In genomic region chr9:132410642-132411041, GRCh38 we compare ENCODE assay signal across 8 cellular contexts. TPM values are rescaled to one million over a fixed set of nuclear protein-coding genes. Genes with fewer than 3 reads are reported as not detected.
A peak's percentile ranks its signal among the peaks of the same experiment; 100 is the strongest.
DNase-seq lines count a peak whose midpoint lies in the region; ATAC-seq and TF ChIP-seq lines count a peak whose summit lies in the region.

No MANE protein-coding gene starts in this region.

- H2AFZ ChIP-seq in GM23248 = peak overlapping the region; percentile 94

- 9 to 12% methylated on average over 19 of the region's 19 CpGs for WGBS in GM23248 (ENCODE audit: low coverage in 1 of 2, low lambda C conversion rate in 2 of 2, missing lambda C conversion rate in 2 of 2), 2 experiments
- WGBS in esophagus muscularis mucosa = 25% methylated on average over 17 of the region's 19 CpGs

- no peaks in the 10 kb centered on the region for H3F3A ChIP-seq in GM23248 (ENCODE audit: insufficient read depth)

- no peaks in the 10 kb centered on the region for H3K36me3 Mint-ChIP-seq in T-cell

- H3K36me3 ChIP-seq in GM23248 (ENCODE audit: low read depth) (no peaks in the 10 kb centered on the region), esophagus muscularis mucosa (no peaks in the 10 kb centered on the region)

- H3K4me1 Mint-ChIP-seq in T-cell = peaks cover 32 to 40% (median 39%) of the 10 kb centered on the region in 3 donors

- peaks cover 3% of the 10 kb centered on the region; the same call in 1 of the 2 replicates for H3K4me1 ChIP-seq in GM23248 (ENCODE audit: insufficient read depth)
- peaks cover 32 to 37% (median 34%) of the 10 kb centered on the region in 4 donors for H3K4me1 ChIP-seq in esophagus muscularis mucosa

- peaks cover 10% of the 10 kb centered on the region for H3K79me2 ChIP-seq in GM23248 (ENCODE audit: insufficient read depth)

- H3K27me3 Mint-ChIP-seq in T-cell = peaks cover 33 to 47% of the 10 kb centered on the region in 2 donors

- TF ChIP-seq POLR2A in esophagus muscularis mucosa (IDR thresholded peaks at IDR 0.05; ENCODE audit: low read depth) = no peak

- H3K27ac Mint-ChIP-seq in T-cell = no peak overlapping the region

- H3K9me2 ChIP-seq in GM23248 (ENCODE audit: insufficient read depth) = no peaks in the 10 kb centered on the region

- H3K4me3 Mint-ChIP-seq in T-cell = peak overlapping the region; percentile 66 to 78 (median 74)

- intact Hi-C loops in esophagus muscularis mucosa (cut with DNase I) = loop anchor here (10.0 kb wide), 1 partner anchor 394 kb away; no protein-coding TSS in a partner anchor

- TF ChIP-seq CTCF in esophagus muscularis mucosa (IDR thresholded peaks at IDR 0.05) (no peak), retinal pigment epithelial cell (conservative IDR thresholded peaks at IDR 0.05; ENCODE audit: low read depth, low read length) (no peak)

- no peaks in the 10 kb centered on the region for H3K9me3 Mint-ChIP-seq in T-cell

- TF ChIP-seq EP300 in esophagus muscularis mucosa (IDR thresholded peaks at IDR 0.05) = no peak

- POLR2A ChIA-PET in T-cell (lab: Charles Lee) = interaction anchor here in 1 of 2 donors (0.6 kb wide), 1 partner anchor 95 kb away, joined by 3 read pairs; no protein-coding TSS in a partner anchor

- no peaks in the 10 kb centered on the region for H4K20me1 ChIP-seq in GM23248 (ENCODE audit: insufficient read depth)

- peaks cover 51% of the 10 kb centered on the region for H3K27me3 ChIP-seq in GM23248 (replicated peaks; ENCODE audit: insufficient read depth)
- peaks cover 0 to 65% (median 37%) of the 10 kb centered on the region in 4 donors for H3K27me3 ChIP-seq in esophagus muscularis mucosa

- in situ Hi-C loops in GM23248 (cut with MboI) = loop anchor here (10.0 kb wide), 1 partner anchor 164 kb away; no protein-coding TSS in a partner anchor

- H3K27ac ChIP-seq in GM23248 = no peak overlapping the region
- H3K27ac ChIP-seq in esophagus muscularis mucosa (replicated peaks in 1 of 4) = no peak overlapping the region

- peak; percentile 16 to 49 (median 22) for ATAC-seq in T-cell (replicated peaks in 1 of 4)

- DNase-seq in GM23248 (no peak), T-cell (peak in 8 of 34 experiments; percentile 5 to 28 (median 14)), esophagus muscularis mucosa (ENCODE audit: extremely low spot score) (no peak), retinal pigment epithelial cell (ENCODE audit: low read depth) (no peak), HT-29 (ENCODE audit: low spot score) (no peak), NCI-H2029 (lab: John Stamatoyannopoulos, UW) (no peak), Ammon's horn (ENCODE audit: low spot score) (no peak), UCSD-AML1 (lab: John Stamatoyannopoulos, UW; ENCODE audit: unreplicated experiment) (no peak)

- no peak overlapping the region for H3K9ac ChIP-seq in GM23248

- H3K4me3 ChIP-seq in GM23248 (peak overlapping the region; percentile 74), esophagus muscularis mucosa (peak overlapping the region; percentile 53 to 66 (median 54)), retinal pigment epithelial cell (ENCODE audit: low read length) (peak overlapping the region; percentile 44)

- H3K9me3 ChIP-seq in GM23248 (ENCODE audit: low read depth) = no peaks in the 10 kb centered on the region
- no peaks in the 10 kb centered on the region for H3K9me3 ChIP-seq in esophagus muscularis mucosa

- peak overlapping the region; percentile 83 for H3K4me2 ChIP-seq in GM23248 (ENCODE audit: unreplicated experiment)

- CTCF ChIA-PET in T-cell (lab: Charles Lee) = interaction anchor here in 1 of 2 donors (0.6 kb wide), 1 partner anchor 75 kb away, joined by 5 read pairs; no protein-coding TSS in a partner anchor

RNA-seq across cellular contexts. Expression of gene CFAP77, which starts 0.6 kb away (rescaled TPM):
- total RNA-seq in GM23248 (2014; rRNA removed; shearing (Covaris generic)) = not detected in 2 replicates
- not detected in 2 replicates for polyA plus RNA-seq in GM23248 (2016; fragmentation: Nextera tagmentation; extraction: Ambion mirVana)
- total RNA-seq in T-cell (not detected), esophagus muscularis mucosa (not detected)
- not detected in 2 replicates for total RNA-seq in HT-29 (2014; rRNA removed; shearing (Covaris generic))

RNA-seq across cellular contexts. Expression of gene TTF1, which starts 4.0 kb away (rescaled TPM):
- total RNA-seq in GM23248 (2014; rRNA removed; shearing (Covaris generic)) = 3.2 and 6.7 TPM in 2 replicates
- polyA plus RNA-seq in GM23248 (2016; fragmentation: Nextera tagmentation; extraction: Ambion mirVana) = 5.3 and 5.8 TPM in 2 replicates
- 10 to 100 TPM; 12.5 to 20.9 (median 19.2) TPM for total RNA-seq in T-cell
- total RNA-seq in esophagus muscularis mucosa = 10 to 100 TPM in 3 of 4 donors, 1 to 10 TPM in 1; 9.6 to 17.2 (median 12.8) TPM
- total RNA-seq in HT-29 (2014; rRNA removed; shearing (Covaris generic)) = 6.4 and 7.9 TPM in 2 replicates

RNA-seq across cellular contexts. Expression of gene SETX, which starts 55.9 kb away (rescaled TPM):
- 47.3 and 65.3 TPM in 2 replicates for total RNA-seq in GM23248 (2014; rRNA removed; shearing (Covaris generic))
- polyA plus RNA-seq in GM23248 (2016; fragmentation: Nextera tagmentation; extraction: Ambion mirVana) = 14.3 and 15.6 TPM in 2 replicates
- total RNA-seq in T-cell = 10 to 100 TPM; 63.9 to 73.2 (median 65.0) TPM
- total RNA-seq in esophagus muscularis mucosa = 10 to 100 TPM; 44.1 to 46.9 (median 45.9) TPM
- total RNA-seq in HT-29 (2014; rRNA removed; shearing (Covaris generic)) = 22.6 and 24.0 TPM in 2 replicates
